ENCODE assay signal across 9 cellular contexts in genomic region chr16:3609895-3610697, GRCh38. TPM values are rescaled to one million over a fixed set of nuclear protein-coding genes. Genes with fewer than 3 reads are reported as not detected.
DNase-seq lines count a peak whose midpoint lies in the region; ATAC-seq, FAIRE-seq and TF ChIP-seq lines count a peak whose summit lies in the region.
"Had no signal": no experiment of that assay in that cellular context is flagged by ENCODE, and none has a peak within 500 bp of the region (broad histone marks: within the 10 kb centered on the region; RNA-seq: fewer than 3 reads in every experiment).

No MANE protein-coding gene starts in this region.

- peaks cover 36% of the 10 kb centered on the region for H3K4me1 Mint-ChIP-seq in activated naive CD4-positive, alpha-beta T cell treated with anti-CD3 and anti-CD28 coated beads for 36 hours (ENCODE audit: low read depth)
- H3K4me1 Mint-ChIP-seq in activated CD4-positive, alpha-beta memory T cell treated with anti-CD3 and anti-CD28 coated beads for 36 hours (ENCODE audit: low read depth) = peaks cover 35% of the 10 kb centered on the region

- ATAC-seq in thoracic aorta (ENCODE audit: insufficient number of reproducible peaks, low FRiP score, low read depth) = no peak

- H3K4me3 ChIP-seq in kidney (ENCODE audit: low read length in 2 of 2) = peak overlapping the region; percentile 60 to 94
- H3K4me3 ChIP-seq in thoracic aorta = peak overlapping the region; percentile 95

- H3K9me3 ChIP-seq in kidney (ENCODE audit: control insufficient read depth in 1 of 2, low read length in 2 of 2) (no peaks in the 10 kb centered on the region), thoracic aorta (no peaks in the 10 kb centered on the region)

- intact Hi-C loops in activated naive CD4-positive, alpha-beta T cell treated with anti-CD3 and anti-CD28 coated beads for 36 hours (cut with micrococcal nuclease) = loop anchor here (2.0 to 5.0 kb wide), 4 partner anchors 83 to 642 kb away; partner anchors contain the start of gene TRAP1
- intact Hi-C loops in activated CD4-positive, alpha-beta memory T cell treated with anti-CD3 and anti-CD28 coated beads for 36 hours (cut with micrococcal nuclease) = loop anchor here (2.0 kb wide), 1 partner anchor 17 kb away; no protein-coding TSS in a partner anchor
- intact Hi-C loops in kidney (cut with DNase I) = no loop called here

- no peak for FAIRE-seq in kidney (lab: Jason Lieb, UNC)
- FAIRE-seq: TTC549 had no signal

- H3K9ac ChIP-seq in kidney (ENCODE audit: low read length in 2 of 2) = peak overlapping the region in 1 of 2 donors; percentile 78

- TF ChIP-seq CTCF in kidney (IDR thresholded peaks at IDR 0.05; ENCODE audit: borderline replicate concordance, extremely low read depth, insufficient read depth) = no peak
- no peak for TF ChIP-seq CTCF in thoracic aorta (IDR thresholded peaks at IDR 0.05)

- H3K27ac Mint-ChIP-seq in activated naive CD4-positive, alpha-beta T cell treated with anti-CD3 and anti-CD28 coated beads for 36 hours = no peak overlapping the region
- H3K27ac Mint-ChIP-seq in activated CD4-positive, alpha-beta memory T cell treated with anti-CD3 and anti-CD28 coated beads for 36 hours = peak overlapping the region; percentile 29

- H3K27me3 ChIP-seq in thoracic aorta (replicated peaks; ENCODE audit: insufficient read depth) = no peaks in the 10 kb centered on the region

- H3K9me3 Mint-ChIP-seq in activated naive CD4-positive, alpha-beta T cell treated with anti-CD3 and anti-CD28 coated beads for 36 hours = no peaks in the 10 kb centered on the region
- no peaks in the 10 kb centered on the region for H3K9me3 Mint-ChIP-seq in activated CD4-positive, alpha-beta memory T cell treated with anti-CD3 and anti-CD28 coated beads for 36 hours

- peak; percentile 12 for DNase-seq in activated naive CD4-positive, alpha-beta T cell treated with anti-CD3 and anti-CD28 coated beads for 36 hours
- DNase-seq in activated naive CD4-positive, alpha-beta T cell (lab: John Stamatoyannopoulos, UW) = no peak
- DNase-seq in activated CD4-positive, alpha-beta memory T cell treated with anti-CD3 and anti-CD28 coated beads for 36 hours = no peak
- DNase-seq in kidney = no peak
- DNase-seq in thoracic aorta (ENCODE audit: low spot score) = no peak
- DNase-seq in ureter (ENCODE audit: low spot score) = no peak
- DNase-seq in DMS153 (lab: John Stamatoyannopoulos, UW) = no peak
- DNase-seq in NCI-H1092 (lab: John Stamatoyannopoulos, UW) = no peak

- no peaks in the 10 kb centered on the region for H3K27me3 Mint-ChIP-seq in activated naive CD4-positive, alpha-beta T cell treated with anti-CD3 and anti-CD28 coated beads for 36 hours (ENCODE audit: low read depth)
- H3K27me3 Mint-ChIP-seq in activated CD4-positive, alpha-beta memory T cell treated with anti-CD3 and anti-CD28 coated beads for 36 hours = no peaks in the 10 kb centered on the region

- H3K36me3 ChIP-seq in kidney (ENCODE audit: control insufficient read depth in 1 of 2, insufficient read depth in 2 of 2, low read length in 2 of 2) (peaks cover 0 to 3% of the 10 kb centered on the region in 2 donors), thoracic aorta (peaks cover 4% of the 10 kb centered on the region)

- H3K4me3 Mint-ChIP-seq in activated naive CD4-positive, alpha-beta T cell treated with anti-CD3 and anti-CD28 coated beads for 36 hours = peak overlapping the region; percentile 100
- peak overlapping the region; percentile 95 for H3K4me3 Mint-ChIP-seq in activated CD4-positive, alpha-beta memory T cell treated with anti-CD3 and anti-CD28 coated beads for 36 hours

- H3K36me3 Mint-ChIP-seq in activated naive CD4-positive, alpha-beta T cell treated with anti-CD3 and anti-CD28 coated beads for 36 hours (ENCODE audit: low read depth) = peaks cover 16% of the 10 kb centered on the region
- peaks cover 24% of the 10 kb centered on the region for H3K36me3 Mint-ChIP-seq in activated CD4-positive, alpha-beta memory T cell treated with anti-CD3 and anti-CD28 coated beads for 36 hours

- H3K4me1 ChIP-seq in kidney (ENCODE audit: control insufficient read depth in 1 of 2, insufficient read depth in 1 of 2, low read depth in 1 of 2, low read length in 2 of 2) = peaks cover 3 to 6% of the 10 kb centered on the region in 2 donors
- H3K4me1 ChIP-seq in thoracic aorta (ENCODE audit: control insufficient read depth in 1 of 2, low read depth in 2 of 2) = peaks cover 13 to 21% of the 10 kb centered on the region in 2 donors

- H3K27ac ChIP-seq in kidney (ENCODE audit: low read depth in 2 of 2, low read length in 2 of 2) (no peak overlapping the region), thoracic aorta (no peak overlapping the region)

- POLR2A ChIA-PET in activated CD4-positive, alpha-beta memory T cell treated with anti-CD3 and anti-CD28 coated beads for 36 hours (lab: Charles Lee) = interaction anchor here (0.9 kb wide), 1 partner anchor 35 kb away, joined by 3 read pairs; no protein-coding TSS in a partner anchor

- CTCF ChIA-PET in activated naive CD4-positive, alpha-beta T cell treated with anti-CD3 and anti-CD28 coated beads for 36 hours (lab: Charles Lee) = interaction anchor here (0.5 to 0.9 kb wide), 2 partner anchors 85 to 291 kb away, joined by 3 to 6 read pairs; no protein-coding TSS in a partner anchor
- CTCF ChIA-PET in activated CD4-positive, alpha-beta memory T cell treated with anti-CD3 and anti-CD28 coated beads for 36 hours (lab: Charles Lee) = no interaction called here

RNA-seq across cellular contexts. Expression of gene SLX4, which starts 1.3 kb away (rescaled TPM):
- total RNA-seq in activated naive CD4-positive, alpha-beta T cell treated with anti-CD3 and anti-CD28 coated beads for 36 hours = 10 to 100 TPM; 14.0 to 14.1 TPM
- total RNA-seq in activated CD4-positive, alpha-beta memory T cell treated with anti-CD3 and anti-CD28 coated beads for 36 hours = 10 to 100 TPM; 13.4 to 15.3 TPM
- total RNA-seq in kidney = 4.8 TPM
- polyA plus RNA-seq in kidney (ENCODE audit: insufficient read depth, low read depth, low replicate concordance) = 1.0 TPM
- 1 to 10 TPM; 6.9 to 7.8 TPM for total RNA-seq in thoracic aorta
- total RNA-seq in ureter = 5.8 TPM

RNA-seq across cellular contexts. Expression of gene NLRC3, which starts 32.9 kb away (rescaled TPM):
- 10 to 100 TPM; 14.4 TPM for total RNA-seq in activated naive CD4-positive, alpha-beta T cell treated with anti-CD3 and anti-CD28 coated beads for 36 hours
- total RNA-seq in activated CD4-positive, alpha-beta memory T cell treated with anti-CD3 and anti-CD28 coated beads for 36 hours = 10 to 100 TPM; 25.9 to 28.4 TPM
- total RNA-seq in kidney (5.3 TPM), thoracic aorta (1 to 10 TPM; 2.5 to 3.7 TPM), ureter (3.0 TPM)
- 0.52 TPM for polyA plus RNA-seq in kidney (ENCODE audit: insufficient read depth, low read depth, low replicate concordance)

RNA-seq across cellular contexts. Expression of gene DNASE1, which starts 44.4 kb away (rescaled TPM):
- 10 to 100 TPM; 13.5 to 13.8 TPM for total RNA-seq in activated naive CD4-positive, alpha-beta T cell treated with anti-CD3 and anti-CD28 coated beads for 36 hours
- total RNA-seq in activated CD4-positive, alpha-beta memory T cell treated with anti-CD3 and anti-CD28 coated beads for 36 hours = 10 to 100 TPM; 11.4 to 14.3 TPM
- total RNA-seq in kidney = 16.1 TPM
- polyA plus RNA-seq in kidney (ENCODE audit: insufficient read depth, low read depth, low replicate concordance) = 116 TPM
- 10 to 100 TPM; 17.4 to 22.9 TPM for total RNA-seq in thoracic aorta
- 18.0 TPM for total RNA-seq in ureter
